9 cellular contexts compared by ENCODE assay signal in the genomic region with DNA sequence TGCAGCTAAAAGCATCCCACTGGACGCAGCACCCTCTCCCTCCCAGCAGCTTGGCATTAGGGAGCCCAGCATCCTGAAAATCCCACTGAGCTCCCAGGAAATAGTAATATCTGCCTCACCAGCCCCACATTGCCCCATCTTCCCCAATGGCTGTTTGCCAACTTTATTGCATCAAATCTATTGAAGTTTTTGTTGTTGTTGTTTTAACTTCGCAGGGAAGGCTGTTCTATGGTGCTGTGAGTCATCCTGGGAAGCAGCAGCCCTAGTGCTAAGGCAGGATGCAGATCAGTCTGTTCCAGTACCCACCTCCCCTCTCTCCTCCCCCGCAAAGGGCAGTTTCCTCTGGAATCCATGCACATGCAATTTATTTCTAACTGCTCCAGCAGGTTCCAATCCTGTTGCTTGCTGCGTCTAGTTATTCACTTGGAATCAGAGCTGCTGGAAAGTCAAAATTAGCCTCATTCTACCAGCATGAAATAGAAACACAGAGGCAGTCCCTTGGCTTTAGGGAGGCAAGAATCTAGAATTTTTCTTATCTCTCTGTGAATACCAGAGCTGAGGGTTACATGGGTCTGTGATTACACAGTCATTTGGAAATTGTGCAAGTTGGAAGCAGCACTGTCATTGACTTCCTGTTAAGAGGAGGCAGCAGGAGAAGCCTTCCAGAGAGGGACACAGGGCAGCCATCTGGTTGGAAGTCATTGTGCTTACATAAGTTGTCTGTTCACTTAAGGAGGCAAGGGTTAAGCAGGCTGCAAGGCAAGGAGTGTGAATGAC.
A peak's percentile ranks its signal among the peaks of the same experiment; 100 is the strongest.
DNase-seq lines count a peak whose midpoint lies in the region; ATAC-seq, FAIRE-seq and TF ChIP-seq lines count a peak whose summit lies in the region.
"Had no signal": no experiment of that assay in that cellular context is flagged by ENCODE, and none has a peak within 500 bp of the region (broad histone marks: within the 10 kb centered on the region; RNA-seq: fewer than 3 reads in every experiment).

No MANE protein-coding gene starts in this region.

- intact Hi-C loops in upper lobe of right lung (cut with DNase I), result no loop called here

- H4K20me1 ChIP-seq in astrocyte (ENCODE audit: insufficient read depth, low read length), result no peaks in the 10 kb centered on the region

- H3K9me3 ChIP-seq in astrocyte (ENCODE audit: insufficient read depth, low read depth, low read length) (no peaks in the 10 kb centered on the region), upper lobe of right lung (no peaks in the 10 kb centered on the region)
- no peaks in the 10 kb centered on the region for H3K9me3 ChIP-seq in CD8-positive, alpha-beta memory T cell (ENCODE audit: low read length)

- peak overlapping the region; percentile 68 for H3K4me2 ChIP-seq in astrocyte (ENCODE audit: low read length)

- peaks cover 34% of the 10 kb centered on the region for H3K4me1 Mint-ChIP-seq in astrocyte (ENCODE audit: low read depth, unreplicated experiment)
- H3K4me1 Mint-ChIP-seq in activated naive CD8-positive, alpha-beta T cell treated with anti-CD3 and anti-CD28 coated beads, Interleukin-2, amount 50 U/mL, for 24 hours, result no peaks in the 10 kb centered on the region
- H3K4me1 Mint-ChIP-seq in CD8-positive, alpha-beta memory T cell, result no peaks in the 10 kb centered on the region
- H3K4me1 Mint-ChIP-seq: B cell had no signal

- H3K9ac ChIP-seq in astrocyte (ENCODE audit: low read length), result no peak overlapping the region

- H3K4me3 ChIP-seq in astrocyte (ENCODE audit: insufficient read depth, low read depth, low read length) (no peak overlapping the region), upper lobe of right lung (no peak overlapping the region)
- H3K4me3 ChIP-seq in CD8-positive, alpha-beta memory T cell (ENCODE audit: low read length), result no peak overlapping the region

- H3K36me3 ChIP-seq in astrocyte (ENCODE audit: insufficient read depth, low read length), result no peaks in the 10 kb centered on the region
- no peaks in the 10 kb centered on the region for H3K36me3 ChIP-seq in upper lobe of right lung
- H3K36me3 ChIP-seq in CD8-positive, alpha-beta memory T cell (ENCODE audit: insufficient read depth, low read length), result no peaks in the 10 kb centered on the region

- no peak overlapping the region for H2AFZ ChIP-seq in astrocyte (ENCODE audit: low read depth, low read length)

- peak overlapping the region; percentile 9 for H3K4me3 Mint-ChIP-seq in astrocyte (ENCODE audit: unreplicated experiment)
- H3K4me3 Mint-ChIP-seq in activated naive CD8-positive, alpha-beta T cell treated with anti-CD3 and anti-CD28 coated beads, Interleukin-2, amount 50 U/mL, for 24 hours, result no peak overlapping the region
- no peak overlapping the region for H3K4me3 Mint-ChIP-seq in CD8-positive, alpha-beta memory T cell
- H3K4me3 Mint-ChIP-seq: B cell had no signal

- H3K27ac Mint-ChIP-seq in astrocyte (ENCODE audit: unreplicated experiment), result peak overlapping the region; percentile 29
- H3K27ac Mint-ChIP-seq in activated naive CD8-positive, alpha-beta T cell treated with anti-CD3 and anti-CD28 coated beads, Interleukin-2, amount 50 U/mL, for 24 hours, result no peak overlapping the region
- H3K27ac Mint-ChIP-seq in CD8-positive, alpha-beta memory T cell, result peak overlapping the region in 1 of 8 donors; percentile 3
- H3K27ac Mint-ChIP-seq: B cell had no signal

- H3K27ac ChIP-seq in astrocyte (ENCODE audit: low read depth, low read length), result no peak overlapping the region
- no peak overlapping the region for H3K27ac ChIP-seq in upper lobe of right lung
- no peak overlapping the region for H3K27ac ChIP-seq in CD8-positive, alpha-beta memory T cell (ENCODE audit: low read depth, low read length)

- peak; percentile 84 for ATAC-seq in upper lobe of right lung
- no peak for ATAC-seq in activated naive CD8-positive, alpha-beta T cell treated with anti-CD3 and anti-CD28 coated beads, Interleukin-2, amount 50 U/mL, for 24 hours

- TF ChIP-seq CTCF in astrocyte (IDR thresholded peaks at IDR 0.05; ENCODE audit: insufficient read depth, low read depth, low read length), result no peak
- no peak for TF ChIP-seq CTCF in upper lobe of right lung (IDR thresholded peaks at IDR 0.05)

- no peak for FAIRE-seq in astrocyte (lab: Jason Lieb, UNC)

- CTCF ChIA-PET in CD8-positive, alpha-beta memory T cell (lab: Charles Lee), result no interaction called here

- H3K79me2 ChIP-seq in astrocyte (ENCODE audit: insufficient read depth, low read length), result no peaks in the 10 kb centered on the region

- H3K36me3 Mint-ChIP-seq in astrocyte (ENCODE audit: low read depth, unreplicated experiment), result no peaks in the 10 kb centered on the region
- H3K36me3 Mint-ChIP-seq in activated naive CD8-positive, alpha-beta T cell treated with anti-CD3 and anti-CD28 coated beads, Interleukin-2, amount 50 U/mL, for 24 hours (ENCODE audit: low read depth), result no peaks in the 10 kb centered on the region
- peaks cover 0 to 6% (median 0%) of the 10 kb centered on the region in 3 donors for H3K36me3 Mint-ChIP-seq in CD8-positive, alpha-beta memory T cell

- peaks cover 16% of the 10 kb centered on the region for H3K4me1 ChIP-seq in astrocyte (ENCODE audit: insufficient read depth, low read length)
- peaks cover 23% of the 10 kb centered on the region for H3K4me1 ChIP-seq in upper lobe of right lung
- H3K4me1 ChIP-seq in CD8-positive, alpha-beta memory T cell (ENCODE audit: insufficient read depth, low read length), result no peaks in the 10 kb centered on the region

- POLR2A ChIA-PET in CD8-positive, alpha-beta memory T cell (lab: Charles Lee), result no interaction called here

- no peaks in the 10 kb centered on the region for H3K9me3 Mint-ChIP-seq in astrocyte (ENCODE audit: unreplicated experiment)
- peaks cover 3% of the 10 kb centered on the region for H3K9me3 Mint-ChIP-seq in activated naive CD8-positive, alpha-beta T cell treated with anti-CD3 and anti-CD28 coated beads, Interleukin-2, amount 50 U/mL, for 24 hours
- peaks cover 0 to 5% (median 2%) of the 10 kb centered on the region in 5 donors for H3K9me3 Mint-ChIP-seq in CD8-positive, alpha-beta memory T cell

- H3K27me3 ChIP-seq in astrocyte (ENCODE audit: insufficient read depth, low read length) (no peaks in the 10 kb centered on the region), upper lobe of right lung (no peaks in the 10 kb centered on the region)
- peaks cover 11% of the 10 kb centered on the region for H3K27me3 ChIP-seq in CD8-positive, alpha-beta memory T cell (ENCODE audit: insufficient read depth, low read length, poor library complexity, severe bottlenecking)

- peak; percentile 32 for DNase-seq in NCI-H82 (lab: John Stamatoyannopoulos, UW)
- DNase-seq in NCI-H82 treated with DMSO at 0.1 percent for 48 hours (lab: John Stamatoyannopoulos, UW; ENCODE audit: unreplicated experiment), result no peak
- DNase-seq in astrocyte (ENCODE audit: low read depth), result peak; percentile 60
- peak; percentile 93 for DNase-seq in iris pigment epithelial cell (ENCODE audit: low read depth)
- DNase-seq in upper lobe of right lung, result no peak
- DNase-seq in stimulated activated CD4-positive, alpha-beta T cell treated with anti-CD3 and anti-CD28 coated beads, Interleukin-2, amount 100 ng/mL, for 48 hours, result no peak
- no peak for DNase-seq in activated naive CD8-positive, alpha-beta T cell treated with anti-CD3 and anti-CD28 coated beads, Interleukin-2, amount 50 U/mL, for 24 hours
- no peak for DNase-seq in CD8-positive, alpha-beta memory T cell

- peaks cover 2% of the 10 kb centered on the region for H3K27me3 Mint-ChIP-seq in astrocyte (ENCODE audit: low read depth, unreplicated experiment)
- H3K27me3 Mint-ChIP-seq in activated naive CD8-positive, alpha-beta T cell treated with anti-CD3 and anti-CD28 coated beads, Interleukin-2, amount 50 U/mL, for 24 hours, result peaks cover 18% of the 10 kb centered on the region
- H3K27me3 Mint-ChIP-seq in CD8-positive, alpha-beta memory T cell, result peaks cover 21 to 64% of the 10 kb centered on the region in 2 donors

Comparison
In these comparisons a context has a peak if more than half of its experiments do, and no peak if none do; other contexts are left out.
1. DNase-seq: peak in NCI-H82 (single experiment), astrocyte (single experiment) and iris pigment epithelial cell (single experiment); none in NCI-H82 treated with DMSO at 0.1 percent for 48 hours (single experiment), upper lobe of right lung (single experiment), stimulated activated CD4-positive, alpha-beta T cell treated with anti-CD3 and anti-CD28 coated beads, Interleukin-2, amount 100 ng/mL, for 48 hours (0 of 2), activated naive CD8-positive, alpha-beta T cell treated with anti-CD3 and anti-CD28 coated beads, Interleukin-2, amount 50 U/mL, for 24 hours (single experiment) and CD8-positive, alpha-beta memory T cell (0 of 5).